29 cellular contexts compared by ENCODE assay signal in genomic region chr14:101237241-101237616, GRCh38.
"Had no signal": no experiment of that assay in that cellular context is flagged by ENCODE, and none has a peak within 500 bp of the region (broad histone marks: within the 10 kb centered on the region; RNA-seq: fewer than 3 reads in every experiment).

No MANE protein-coding gene starts in this region.

- H3K4me3 ChIP-seq: ascending aorta, body of pancreas, SJSA1 had no signal

- H3K36me3 ChIP-seq: ascending aorta, SJSA1 had no signal

- H3K4me1 ChIP-seq: ascending aorta, body of pancreas, SJSA1 had no signal

- H3K36me3 Mint-ChIP-seq: activated naive CD4-positive, alpha-beta T cell treated with anti-CD3 and anti-CD28 coated beads, Interleukin-2, amount 50 U/mL, for 24 hours had no signal

- H3K27ac Mint-ChIP-seq: activated CD8-positive, alpha-beta T cell treated with anti-CD3 and anti-CD28 coated beads, Interleukin-2, amount 10 ng/mL, durations not matched to agents 7 days and 5 days; activated naive CD4-positive, alpha-beta T cell treated with anti-CD3 and anti-CD28 coated beads, Interleukin-2, amount 50 U/mL, for 24 hours; activated naive CD8-positive, alpha-beta T cell treated with anti-CD3 and anti-CD28 coated beads, Interleukin-2, amount 50 U/mL, for 24 hours; activated T-helper 1 cell treated with anti-CD3 and anti-CD28 coated beads, Interleukin-12 subunit alpha, Interleukin-12 subunit beta, Interleukin-2, Interleukin-4 antibody, amounts not matched to agents 30 ng/mL and 10 ng/mL and 1 ng/mL, durations not matched to agents 14 hours and 24 hours and 36 hours; T-helper 1 cell treated with Interleukin-12 subunit alpha and Interleukin-12 subunit beta and Interleukin-4 antibody, amounts not matched to agents 30 μg/mL and 1 μg/mL, for 36 hours; WTC11 had no signal

- H3K27ac ChIP-seq: ascending aorta, body of pancreas, KMS-11, SJSA1 had no signal

- H3K9me3 ChIP-seq: ascending aorta, body of pancreas, SJSA1 had no signal

- H3K4me1 Mint-ChIP-seq: activated naive CD4-positive, alpha-beta T cell treated with anti-CD3 and anti-CD28 coated beads, Interleukin-2, amount 50 U/mL, for 24 hours; activated naive CD8-positive, alpha-beta T cell treated with anti-CD3 and anti-CD28 coated beads, Interleukin-2, amount 50 U/mL, for 24 hours had no signal

- H3K9me3 Mint-ChIP-seq: activated naive CD4-positive, alpha-beta T cell treated with anti-CD3 and anti-CD28 coated beads, Interleukin-2, amount 50 U/mL, for 24 hours; activated T-helper 1 cell treated with anti-CD3 and anti-CD28 coated beads, Interleukin-12 subunit alpha, Interleukin-12 subunit beta, Interleukin-2, Interleukin-4 antibody, amounts not matched to agents 30 ng/mL and 10 ng/mL and 1 ng/mL, durations not matched to agents 14 hours and 24 hours and 36 hours; T-helper 1 cell treated with Interleukin-12 subunit alpha and Interleukin-12 subunit beta and Interleukin-4 antibody, amounts not matched to agents 30 μg/mL and 1 μg/mL, for 36 hours had no signal

- H3K4me3 Mint-ChIP-seq: activated CD8-positive, alpha-beta T cell treated with anti-CD3 and anti-CD28 coated beads, Interleukin-2, amount 10 ng/mL, durations not matched to agents 7 days and 5 days; activated naive CD4-positive, alpha-beta T cell treated with anti-CD3 and anti-CD28 coated beads, Interleukin-2, amount 50 U/mL, for 24 hours; activated naive CD8-positive, alpha-beta T cell treated with anti-CD3 and anti-CD28 coated beads, Interleukin-2, amount 50 U/mL, for 24 hours; activated T-helper 1 cell treated with anti-CD3 and anti-CD28 coated beads, Interleukin-12 subunit alpha, Interleukin-12 subunit beta, Interleukin-2, Interleukin-4 antibody, amounts not matched to agents 30 ng/mL and 10 ng/mL and 1 ng/mL, durations not matched to agents 14 hours and 24 hours and 36 hours; T-helper 1 cell treated with Interleukin-12 subunit alpha and Interleukin-12 subunit beta and Interleukin-4 antibody, amounts not matched to agents 30 μg/mL and 1 μg/mL, for 36 hours; WTC11 had no signal

- DNase-seq: activated CD4-positive, alpha-beta T cell treated with anti-CD3 and anti-CD28 coated beads for 48 hours; activated CD4-positive, alpha-beta T cell treated with anti-CD3 and anti-CD28 coated beads, Interleukin-2, amount 50 U/mL, for 4 hours; activated CD4-positive, CD25-positive, alpha-beta regulatory T cell treated with anti-CD3 and anti-CD28 coated beads, Interleukin-2, amount 50 U/mL, for 72 hours; activated CD8-positive, alpha-beta memory T cell treated with anti-CD3 and anti-CD28 coated beads, Interleukin-2, amount 50 U/mL, for 48 hours; activated CD8-positive, alpha-beta T cell treated with anti-CD3 and anti-CD28 coated beads, Interleukin-2, amount 10 ng/mL, durations not matched to agents 7 days and 5 days; activated effector memory CD4-positive, alpha-beta T cell treated with Interleukin-2 at 50 U/mL for 16 hours; activated naive CD4-positive, alpha-beta T cell; activated naive CD8-positive, alpha-beta T cell treated with anti-CD3 and anti-CD28 coated beads, Interleukin-2, amount 50 U/mL, for 24 hours; activated T-cell treated with anti-CD3 and anti-CD28 coated beads, Interleukin-2, amount 50 U/mL, for 1 hour; amniotic stem cell; NCI-H1092; NCI-H1417; NCI-H1694 treated with DMSO at 0.1 percent for 48 hours; NCI-H2029 treated with DMSO at 0.1 percent for 48 hours; NCI-H510A treated with DMSO at 0.1 percent for 48 hours; NCI-H69; PC-3; SHP77; SW 1271; T-helper 9 cell had no signal

- ATAC-seq: activated CD8-positive, alpha-beta T cell treated with anti-CD3 and anti-CD28 coated beads, Interleukin-2, amount 10 ng/mL, durations not matched to agents 7 days and 5 days; activated naive CD8-positive, alpha-beta T cell treated with anti-CD3 and anti-CD28 coated beads, Interleukin-2, amount 50 U/mL, for 24 hours; body of pancreas; PC-3; SK-N-SH treated with all-trans-retinoic acid at 6 μM for 48 hours; WTC11 had no signal

- H3K27me3 ChIP-seq: ascending aorta, body of pancreas, SJSA1 had no signal
